In the genomic region with DNA sequence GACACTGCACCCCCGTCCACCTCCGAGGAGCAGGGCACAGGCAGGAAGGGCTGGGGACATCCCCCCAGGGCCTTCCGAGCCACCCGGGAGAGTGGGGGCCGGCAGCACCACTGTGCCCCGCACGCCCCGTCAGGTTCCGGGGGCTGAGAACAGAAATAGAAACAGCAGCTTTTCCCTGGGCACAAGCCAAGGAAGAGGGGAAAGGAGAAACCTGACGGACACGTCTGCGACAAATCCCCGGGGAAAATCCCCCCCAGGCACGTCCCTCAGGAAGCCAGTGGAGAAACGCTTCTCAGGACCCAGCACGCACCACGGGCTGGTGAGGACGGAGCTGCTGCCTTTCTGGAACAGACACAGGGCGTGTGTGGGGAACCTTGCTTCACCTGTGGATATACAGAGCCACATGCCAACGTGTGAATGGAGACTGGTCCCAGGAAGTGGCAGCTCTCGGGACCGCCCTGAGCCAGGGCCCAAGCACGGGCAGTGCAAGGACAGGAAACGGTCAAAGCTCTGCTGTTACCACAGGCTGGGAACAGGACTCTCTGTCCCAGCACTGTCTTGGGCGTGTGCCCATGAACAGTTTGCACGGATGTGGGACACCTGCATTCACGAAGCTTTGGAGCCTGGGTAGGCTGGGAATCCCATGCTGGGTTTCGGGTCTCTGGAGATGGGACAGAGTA, we compare ENCODE assay signal across 14 cellular contexts. TPM values are rescaled to one million over a fixed set of nuclear protein-coding genes. Genes with fewer than 3 reads are reported as not detected.
DNase-seq lines count a peak whose midpoint lies in the region; ATAC-seq and TF ChIP-seq lines count a peak whose summit lies in the region.
"Had no signal": no experiment of that assay in that cellular context is flagged by ENCODE, and none has a peak within 500 bp of the region (broad histone marks: within the 10 kb centered on the region; RNA-seq: fewer than 3 reads in every experiment).

No MANE protein-coding gene starts in this region.

- intact Hi-C loops in Right ventricle myocardium inferior (cut with DNase I): loop anchor here (1.0 to 5.0 kb wide), 3 partner anchors 13 to 80 kb away; a partner anchor contains a TSS
- intact Hi-C loops in cardiac septum (cut with DNase I): loop anchor here (2.0 kb wide), 2 partner anchors 17 to 21 kb away; no protein-coding TSS in a partner anchor
- intact Hi-C loops in esophagus squamous epithelium (cut with DNase I): no loop called here
- intact Hi-C loops in aorta (cut with DNase I): no loop called here

- H3K27ac Mint-ChIP-seq in naive thymus-derived CD8-positive, alpha-beta T cell: peak overlapping the region in 6 of 10 donors; percentile 53 to 95 (median 92)
- H3K27ac Mint-ChIP-seq: B cell had no signal

- no peaks in the 10 kb centered on the region for H3K27me3 Mint-ChIP-seq in naive thymus-derived CD8-positive, alpha-beta T cell
- H3K27me3 Mint-ChIP-seq: B cell had no signal

- no peaks in the 10 kb centered on the region for H3K9me3 Mint-ChIP-seq in naive thymus-derived CD8-positive, alpha-beta T cell

- peak overlapping the region in 8 of 10 donors; percentile 24 to 99 (median 98) for H3K4me3 Mint-ChIP-seq in naive thymus-derived CD8-positive, alpha-beta T cell
- H3K4me3 Mint-ChIP-seq: B cell had no signal

- peaks cover 42 to 78% (median 48%) of the 10 kb centered on the region in 3 donors for H3K4me1 ChIP-seq in esophagus squamous epithelium
- no peaks in the 10 kb centered on the region for H3K4me1 ChIP-seq in aorta (ENCODE audit: control insufficient read depth in 1 of 2, insufficient read depth in 2 of 2, low read length in 2 of 2)

- H3K36me3 Mint-ChIP-seq in naive thymus-derived CD8-positive, alpha-beta T cell: peaks cover 14 to 26% (median 16%) of the 10 kb centered on the region in 3 donors

- H3K27me3 ChIP-seq in esophagus squamous epithelium (no peaks in the 10 kb centered on the region), aorta (ENCODE audit: control insufficient read depth in 1 of 2, insufficient read depth in 2 of 2, low read length in 1 of 2) (no peaks in the 10 kb centered on the region)

- POLR2A ChIA-PET in naive thymus-derived CD8-positive, alpha-beta T cell (lab: Charles Lee): interaction anchor here (0.6 to 11.3 kb wide), 10 partner anchors 9 to 1785 kb away, joined by 3 to 135 read pairs (median 8); a partner anchor contains a TSS

- H3K36me3 ChIP-seq in esophagus squamous epithelium: peaks cover 0 to 8% (median 0%) of the 10 kb centered on the region in 3 donors
- peaks cover 0 to 2% of the 10 kb centered on the region in 2 donors for H3K36me3 ChIP-seq in aorta (ENCODE audit: control insufficient read depth in 1 of 2, insufficient read depth in 2 of 2, low read length in 1 of 2)

- H3K4me3 ChIP-seq in esophagus squamous epithelium (peak overlapping the region in 3 of 4 donors; percentile 54 to 73 (median 65)), aorta (ENCODE audit: low read length in 2 of 2) (no peak overlapping the region)

- no peak for TF ChIP-seq POLR2A in esophagus squamous epithelium (IDR thresholded peaks at IDR 0.05)

- WGBS in esophagus squamous epithelium, 2 donors: 3 to 19% methylated on average over 6 to 13 of the region's 28 CpGs
- WGBS in aorta, 2 donors: 38 to 48% methylated on average over 28 of the region's 28 CpGs

- ATAC-seq in Right ventricle myocardium inferior (peak; percentile 78), aorta (ENCODE audit: low FRiP score) (peak; percentile 42), HG03469 (IDR thresholded peaks at IDR 0.05; ENCODE audit: unreplicated experiment) (no peak)
- no peak for ATAC-seq in naive thymus-derived CD8-positive, alpha-beta T cell
- ATAC-seq: left colon had no signal

- DNase-seq in Right ventricle myocardium inferior (ENCODE audit: missing footprints): peak; percentile 93
- no peak for DNase-seq in cardiac septum (ENCODE audit: low spot score)
- no peak for DNase-seq in esophagus squamous epithelium (lab: John Stamatoyannopoulos, UW)
- DNase-seq in naive thymus-derived CD8-positive, alpha-beta T cell: peak in 1 of 10 donors; percentile 26
- DNase-seq in aorta: no peak
- no peak for DNase-seq in CD1c-positive myeloid dendritic cell (ENCODE audit: extremely low spot score)
- no peak for DNase-seq in HCEC 1CT
- DNase-seq: effector CD4-positive, alpha-beta T cell; GOT3; NCI-H146; RPMI8226 had no signal

- H3K27ac ChIP-seq in esophagus squamous epithelium: peak overlapping the region; percentile 81 to 92 (median 88)
- peak overlapping the region in 1 of 2 donors; percentile 69 for H3K27ac ChIP-seq in aorta (ENCODE audit: low read depth in 1 of 2, low read length in 2 of 2)

- no peak for TF ChIP-seq CTCF in esophagus squamous epithelium (IDR thresholded peaks at IDR 0.05)

- peaks cover 19 to 53% (median 45%) of the 10 kb centered on the region in 4 donors for H3K4me1 Mint-ChIP-seq in naive thymus-derived CD8-positive, alpha-beta T cell

- no peaks in the 10 kb centered on the region for H3K9me3 ChIP-seq in esophagus squamous epithelium
- H3K9me3 ChIP-seq in aorta (ENCODE audit: control insufficient read depth, low read length): no peaks in the 10 kb centered on the region

RNA-seq across cellular contexts. Expression of a gene that starts 1.2 kb away (rescaled TPM):
- 30.7 TPM for total RNA-seq in Right ventricle myocardium inferior
- 19.8 TPM for total RNA-seq in cardiac septum
- 10 to 100 TPM in 1 of 4 donors, 1 to 10 TPM in 3; 4.3 to 32.4 (median 7.9) TPM for total RNA-seq in esophagus squamous epithelium
- 100 to 1,000 TPM; 186 to 196 TPM for total RNA-seq in naive thymus-derived CD8-positive, alpha-beta T cell
- polyA plus RNA-seq in naive thymus-derived CD8-positive, alpha-beta T cell: 100 to 1,000 TPM in 2 of 3 donors, 10 to 100 TPM in 1; 95.9 to 135 (median 125) TPM
- total RNA-seq in aorta: 10 to 100 TPM; 38.1 to 52.1 TPM
- 10 to 100 TPM; 34.7 to 74.5 TPM for polyA plus RNA-seq in aorta

RNA-seq across cellular contexts. Expression of a gene that starts 39.1 kb away (rescaled TPM):
- total RNA-seq in Right ventricle myocardium inferior (18.9 TPM), cardiac septum (17.7 TPM), esophagus squamous epithelium (10 to 100 TPM; 17.0 to 29.3 (median 21.4) TPM), aorta (10 to 100 TPM; 25.6 to 28.2 TPM)
- total RNA-seq in naive thymus-derived CD8-positive, alpha-beta T cell: 10 to 100 TPM; 42.6 to 51.5 TPM
- 10 to 100 TPM in 2 of 3 donors, 1 to 10 TPM in 1; 9.8 to 18.1 (median 14.9) TPM for polyA plus RNA-seq in naive thymus-derived CD8-positive, alpha-beta T cell
- 10 to 100 TPM in 1 of 2 donors, 1 to 10 TPM in 1; 8.8 to 52.7 TPM for polyA plus RNA-seq in aorta

RNA-seq across cellular contexts. Expression of a gene that starts 43.5 kb away (rescaled TPM):
- not detected for total RNA-seq in Right ventricle myocardium inferior
- not detected for total RNA-seq in cardiac septum
- total RNA-seq in esophagus squamous epithelium: not detected
- not detected for total RNA-seq in naive thymus-derived CD8-positive, alpha-beta T cell
- polyA plus RNA-seq in naive thymus-derived CD8-positive, alpha-beta T cell: not detected
- total RNA-seq in aorta: under 1 TPM; 0.26 to 0.33 TPM
- polyA plus RNA-seq in aorta: not detected
- total RNA-seq: B cell, left colon had no signal

RNA-seq across cellular contexts. Expression of a gene that starts 57.4 kb away (rescaled TPM):
- total RNA-seq in Right ventricle myocardium inferior: 49.5 TPM
- total RNA-seq in cardiac septum: 39.8 TPM
- total RNA-seq in esophagus squamous epithelium: 10 to 100 TPM; 21.5 to 41.2 (median 33.6) TPM
- 100 to 1,000 TPM; 112 to 116 TPM for total RNA-seq in naive thymus-derived CD8-positive, alpha-beta T cell
- 10 to 100 TPM; 18.7 to 34.7 (median 24.2) TPM for polyA plus RNA-seq in naive thymus-derived CD8-positive, alpha-beta T cell
- 10 to 100 TPM; 44.8 to 89.1 TPM for total RNA-seq in aorta
- 10 to 100 TPM; 14.5 to 90.9 TPM for polyA plus RNA-seq in aorta

Comparison
In these comparisons a context has a peak if more than half of its experiments do, and no peak if none do; other contexts are left out.
1. ATAC-seq: peak in Right ventricle myocardium inferior (single experiment) and aorta (single experiment); none in naive thymus-derived CD8-positive, alpha-beta T cell (0 of 2) and HG03469 (single experiment).
2. H3K4me3 ChIP-seq: peak in esophagus squamous epithelium (3 of 4); none in aorta (0 of 2).
3. intact Hi-C loops: an anchor here in Right ventricle myocardium inferior (1.0 to 5.0 kb wide) and cardiac septum (2.0 kb wide); none called in esophagus squamous epithelium and aorta.